ENCODE assay signal across 21 cellular contexts in the genomic region with DNA sequence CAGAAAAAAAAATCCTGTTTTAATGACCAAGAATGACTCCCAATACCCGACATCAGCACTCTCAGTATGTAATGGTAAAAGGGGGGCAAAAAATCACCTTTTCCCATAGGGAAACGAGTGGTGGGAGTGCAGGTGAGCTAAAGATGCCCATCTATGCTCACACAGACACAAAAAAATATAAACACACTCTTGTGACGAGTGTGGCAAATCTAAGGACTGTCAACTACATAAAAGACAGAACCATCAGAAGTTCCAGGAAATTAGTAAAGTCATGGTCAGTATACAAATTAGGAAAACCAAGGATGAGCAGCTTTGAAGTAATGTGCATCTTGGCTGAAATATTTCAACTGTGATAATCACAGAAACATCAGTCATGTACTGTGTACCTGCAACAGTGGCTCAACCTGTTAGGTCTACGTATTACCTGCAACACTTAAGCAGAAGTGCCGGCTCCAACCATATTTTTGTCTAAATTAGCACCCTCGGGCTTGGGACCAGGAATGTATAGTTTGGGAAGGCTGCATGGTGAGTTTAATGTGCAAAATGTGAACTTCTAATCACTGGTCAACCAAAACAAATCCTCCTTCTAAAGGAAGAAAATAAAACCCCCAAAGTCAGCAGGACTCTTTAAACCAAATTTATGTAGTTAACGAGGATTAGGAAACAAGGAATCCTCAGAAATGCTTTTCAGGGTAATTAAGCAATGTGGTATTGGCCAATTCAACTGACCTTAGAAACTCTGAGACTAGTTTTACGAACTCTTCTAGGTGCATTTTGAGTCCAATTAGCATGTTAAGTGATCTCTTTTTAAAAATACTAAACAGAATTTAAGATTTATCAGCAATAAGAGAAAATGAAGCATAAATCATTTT.
"Had no signal": no experiment of that assay in that cellular context is flagged by ENCODE, and none has a peak within 500 bp of the region (broad histone marks: within the 10 kb centered on the region; RNA-seq: fewer than 3 reads in every experiment).

No MANE protein-coding gene starts in this region.

- H3K36me3 ChIP-seq: colonic mucosa had no signal

- H3K27me3 ChIP-seq: colonic mucosa, gastrocnemius medialis, spleen, thyroid gland had no signal

- H3K4me1 ChIP-seq: colonic mucosa had no signal

- ATAC-seq: activated CD4-positive, CD25-positive, alpha-beta regulatory T cell treated with anti-CD3 and anti-CD28 coated beads, Interleukin-2, amount 50 U/mL, for 24 hours; gastrocnemius medialis; left lobe of liver had no signal

- H3K4me3 ChIP-seq: colonic mucosa, gastrocnemius medialis, lung, spleen, thyroid gland had no signal

- DNase-seq: activated CD4-positive, alpha-beta T cell treated with anti-CD3 and anti-CD28 coated beads, Interleukin-2, amount 50 U/mL, for 1 hour; activated CD8-positive, alpha-beta memory T cell treated with anti-CD3 and anti-CD28 coated beads for 24 hours; activated CD8-positive, alpha-beta memory T cell treated with anti-CD3 and anti-CD28 coated beads, Interleukin-2, amount 50 U/mL, for 48 hours; activated gamma-delta T cell treated with Interleukin-2 at 50 U/mL for 16 hours; activated naive CD8-positive, alpha-beta T cell treated with anti-CD3 and anti-CD28 coated beads for 36 hours; caudate nucleus; colonic mucosa; gastrocnemius medialis; head of caudate nucleus; kidney; occipital lobe; posterior cingulate gyrus; retina; spleen; stimulated activated CD8-positive, alpha-beta memory T cell treated with anti-CD3 and anti-CD28 coated beads, Interleukin-4, amount 100 ng/mL, for 48 hours; stimulated activated naive CD4-positive, alpha-beta T cell; thyroid gland had no signal

- H3K27ac ChIP-seq: colonic mucosa, spleen, thyroid gland had no signal

- FAIRE-seq: urothelium cell line had no signal

- H3K9me3 ChIP-seq: colonic mucosa, gastrocnemius medialis, spleen, thyroid gland had no signal
